ENCODE assay signal across 21 cellular contexts in genomic region chr6:19753822-19754221, GRCh38.
A peak's percentile ranks its signal among the peaks of the same experiment; 100 is the strongest.
DNase-seq lines count a peak whose midpoint lies in the region; ATAC-seq and TF ChIP-seq lines count a peak whose summit lies in the region.
"Had no signal": no experiment of that assay in that cellular context is flagged by ENCODE, and none has a peak within 500 bp of the region (broad histone marks: within the 10 kb centered on the region; RNA-seq: fewer than 3 reads in every experiment).

No MANE protein-coding gene starts in this region.

- H3K4me3 ChIP-seq in IMR-90 (ENCODE audit: insufficient read depth, low read depth, low read length) (no peak overlapping the region), trophoblast cell (ENCODE audit: low read depth, low read length) (no peak overlapping the region)
- H3K4me3 ChIP-seq: lung, tibial artery had no signal

- H3K79me2 ChIP-seq in trophoblast cell (ENCODE audit: control insufficient read depth, insufficient read depth, low read length, poor library complexity) = no peaks in the 10 kb centered on the region

- H2BK5ac ChIP-seq in IMR-90 (ENCODE audit: low read depth, low read length, poor library complexity, severe bottlenecking) = no peak overlapping the region
- no peak overlapping the region for H2BK5ac ChIP-seq in trophoblast cell (ENCODE audit: low read depth, low read length, poor library complexity)

- no peak overlapping the region for H4K12ac ChIP-seq in trophoblast cell (ENCODE audit: low read depth, low read length)

- H3K56ac ChIP-seq in IMR-90 (ENCODE audit: extremely low read depth, insufficient read depth, low read length) = no peak overlapping the region

- H3K4me1 Mint-ChIP-seq in endothelial cell (ENCODE audit: unreplicated experiment) = peaks cover 21% of the 10 kb centered on the region
- H3K4me1 Mint-ChIP-seq: CD4-positive, alpha-beta memory T cell; stimulated activated naive CD8-positive, alpha-beta T cell treated with anti-CD3 and anti-CD28 coated beads, Interleukin-15, amount 100 ng/mL, for 72 hours had no signal

- no peaks in the 10 kb centered on the region for H3K9me3 Mint-ChIP-seq in endothelial cell (ENCODE audit: unreplicated experiment)
- H3K9me3 Mint-ChIP-seq: activated T-cell treated with anti-CD3 and anti-CD28 coated beads, Interleukin-2, amount 50 U/mL, for 4 hours; CD4-positive, alpha-beta memory T cell had no signal

- intact Hi-C loops in IMR-90 (cut with micrococcal nuclease) = no loop called here

- peaks cover 6% of the 10 kb centered on the region for H3K4me1 ChIP-seq in IMR-90 (ENCODE audit: control insufficient read depth, insufficient read depth, low read length)
- H3K4me1 ChIP-seq in trophoblast cell (ENCODE audit: control insufficient read depth in 1 of 2, insufficient read depth in 2 of 2, low read length in 2 of 2) = peaks cover 0 to 4% of the 10 kb centered on the region in 2 experiments

- no peak overlapping the region for H3K27ac ChIP-seq in IMR-90 (ENCODE audit: insufficient read depth, low read length)
- H3K27ac ChIP-seq in trophoblast cell (ENCODE audit: low read depth, low read length) = no peak overlapping the region
- H3K27ac ChIP-seq: tibial artery had no signal

- no peak overlapping the region for H3K27ac Mint-ChIP-seq in endothelial cell (ENCODE audit: unreplicated experiment)
- H3K27ac Mint-ChIP-seq: CD4-positive, alpha-beta memory T cell; stimulated activated naive CD8-positive, alpha-beta T cell treated with anti-CD3 and anti-CD28 coated beads, Interleukin-15, amount 100 ng/mL, for 72 hours had no signal

- H2BK120ac ChIP-seq in IMR-90 (ENCODE audit: low read depth, low read length) (no peak overlapping the region; the same call in 1 of the 2 replicates), trophoblast cell (ENCODE audit: insufficient read depth, low read length, poor library complexity) (peak overlapping the region; percentile 17)

- H3K79me1 ChIP-seq in IMR-90 (ENCODE audit: low read depth in 1 of 2, low read length in 2 of 2) (no peaks in the 10 kb centered on the region), trophoblast cell (ENCODE audit: low read length) (peaks cover 10% of the 10 kb centered on the region)

- no peak overlapping the region for H2AFZ ChIP-seq in IMR-90 (replicated peaks; ENCODE audit: low read length, poor library complexity)
- no peak overlapping the region for H2AFZ ChIP-seq in trophoblast cell (ENCODE audit: insufficient read depth, low read length, poor library complexity)

- no peak for TF ChIP-seq POLR2A in IMR-90 (IDR thresholded peaks at IDR 0.05; ENCODE audit: low read depth, low read length)

- peak overlapping the region; percentile 27; the same call in 1 of the 2 replicates for H2AK5ac ChIP-seq in IMR-90 (ENCODE audit: low read depth, low read length)
- no peak overlapping the region for H2AK5ac ChIP-seq in trophoblast cell (ENCODE audit: low read length)

- H4K91ac ChIP-seq in IMR-90 (ENCODE audit: insufficient read depth, low read depth, low read length) (no peak overlapping the region), trophoblast cell (ENCODE audit: low read depth, low read length) (no peak overlapping the region)

- H3K14ac ChIP-seq in IMR-90 (replicated peaks; ENCODE audit: low read depth, low read length) (no peak overlapping the region), trophoblast cell (ENCODE audit: low read length) (no peak overlapping the region)

- BruUV-seq in IMR-90 (replicated peaks; lab: Mats Ljungman, UMichigan) = no TSS peak

- DNase-seq in IMR-90 (no peak), NCI-H1694 treated with DMSO at 0.1 percent for 48 hours (lab: John Stamatoyannopoulos, UW) (peak; percentile 94), NCI-H69 (lab: John Stamatoyannopoulos, UW) (peak; percentile 99), trophoblast cell (no peak), endothelial cell (ENCODE audit: low spot score) (no peak), medulla oblongata (ENCODE audit: extremely low spot score) (no peak), NOMO-1 (lab: John Stamatoyannopoulos, UW; ENCODE audit: unreplicated experiment in 2 of 2) (no peak)
- DNase-seq: activated CD4-positive, alpha-beta T cell treated with anti-CD3 and anti-CD28 coated beads for 1 hour; activated CD8-positive, alpha-beta memory T cell treated with anti-CD3 and anti-CD28 coated beads for 24 hours; activated naive CD4-positive, alpha-beta T cell; activated T-cell treated with anti-CD3 and anti-CD28 coated beads, Interleukin-2, amount 50 U/mL, for 4 hours; CD4-positive, alpha-beta memory T cell; DMS79 treated with DMSO at 0.1 percent for 48 hours; NCI-H1436; NCI-H510A; nucleus accumbens; SIG-M5; stimulated activated naive CD8-positive, alpha-beta T cell treated with anti-CD3 and anti-CD28 coated beads, Interleukin-15, amount 100 ng/mL, for 72 hours; tibial artery had no signal

- TF ChIP-seq RAD21 in IMR-90 (IDR thresholded peaks at IDR 0.05; ENCODE audit: low read length) = no peak

- CTCF ChIA-PET in IMR-90 (lab: Yijun Ruan, JAX) = no interaction called here

- H3K9ac ChIP-seq in IMR-90 (ENCODE audit: low read depth, low read length) (no peak overlapping the region), trophoblast cell (ENCODE audit: low read length) (no peak overlapping the region)

- H3K23ac ChIP-seq in IMR-90 (ENCODE audit: low read depth, low read length) (no peak overlapping the region), trophoblast cell (ENCODE audit: low read length) (no peak overlapping the region)

- H3K9me1 ChIP-seq in IMR-90 (ENCODE audit: insufficient read depth, low read length) = peaks cover 7% of the 10 kb centered on the region; the same call in 1 of the 2 replicates

- no peak overlapping the region for H2AK9ac ChIP-seq in IMR-90 (replicated peaks; ENCODE audit: low read depth, low read length, poor library complexity)

- TF ChIP-seq CTCF in IMR-90 (conservative IDR thresholded peaks at IDR 0.05; ENCODE audit: low read depth, low read length) (no peak), endothelial cell (IDR thresholded peaks at IDR 0.05; ENCODE audit: unreplicated experiment) (no peak)

- H3K27me3 Mint-ChIP-seq in endothelial cell (ENCODE audit: unreplicated experiment) = no peaks in the 10 kb centered on the region
- H3K27me3 Mint-ChIP-seq: stimulated activated naive CD8-positive, alpha-beta T cell treated with anti-CD3 and anti-CD28 coated beads, Interleukin-15, amount 100 ng/mL, for 72 hours had no signal

- H3K36me3 Mint-ChIP-seq in endothelial cell (ENCODE audit: low read depth, unreplicated experiment) = no peaks in the 10 kb centered on the region
- H3K36me3 Mint-ChIP-seq: CD4-positive, alpha-beta memory T cell had no signal

- H3K4me2 ChIP-seq in IMR-90 (ENCODE audit: low read depth, low read length) (no peak overlapping the region), trophoblast cell (ENCODE audit: low read length) (no peak overlapping the region)

- H2BK12ac ChIP-seq in trophoblast cell (ENCODE audit: low read length) = peak overlapping the region; percentile 43

- WGBS in IMR-90 (ENCODE audit: extremely low coverage in 2 of 2, insufficient read length in 1 of 2), 2 experiments = 40% methylated on average over 1 of the region's 5 CpGs; no CpG with 5 or more reads in 1 of the 2 experiments
- no CpG with 5 or more reads among the region's 5 CpGs for WGBS in trophoblast cell (ENCODE audit: extremely low coverage, insufficient coverage, insufficient read length)

- dilution Hi-C loops in IMR-90 (cut with HindIII; ENCODE audit: low sequenced_read_pairs, unreplicated experiment) = no loop called here

- H2BK20ac ChIP-seq in IMR-90 (ENCODE audit: low read depth, low read length) = no peak overlapping the region

- H3K4me3 Mint-ChIP-seq in endothelial cell (ENCODE audit: unreplicated experiment) = no peak overlapping the region
- H3K4me3 Mint-ChIP-seq: activated T-cell treated with anti-CD3 and anti-CD28 coated beads, Interleukin-2, amount 50 U/mL, for 4 hours; CD4-positive, alpha-beta memory T cell; stimulated activated naive CD8-positive, alpha-beta T cell treated with anti-CD3 and anti-CD28 coated beads, Interleukin-15, amount 100 ng/mL, for 72 hours had no signal

- H3K36me3 ChIP-seq in IMR-90 (ENCODE audit: control insufficient read depth, insufficient read depth, low read length) (no peaks in the 10 kb centered on the region), trophoblast cell (ENCODE audit: control insufficient read depth in 1 of 2, insufficient read depth in 2 of 2, low read length in 2 of 2) (no peaks in the 10 kb centered on the region)
- H3K36me3 ChIP-seq: tibial artery had no signal

- in situ Hi-C loops in IMR-90 (cut with MboI; ENCODE audit: low sequenced_read_pairs) = no loop called here

- H4K8ac ChIP-seq in IMR-90 (ENCODE audit: low read depth in 2 of 2, low read length in 2 of 2) = no peak overlapping the region
- no peak overlapping the region for H4K8ac ChIP-seq in trophoblast cell (ENCODE audit: low read depth, low read length)

- no peak overlapping the region for H4K5ac ChIP-seq in IMR-90 (ENCODE audit: low read depth, low read length)

- no peak overlapping the region for H3K4ac ChIP-seq in IMR-90 (ENCODE audit: low read depth, low read length)
- no peak overlapping the region for H3K4ac ChIP-seq in trophoblast cell (ENCODE audit: low read depth, low read length)

- no peak overlapping the region for H2BK15ac ChIP-seq in IMR-90 (ENCODE audit: low read depth, low read length)

- no peaks in the 10 kb centered on the region for H3K27me3 ChIP-seq in IMR-90 (ENCODE audit: control insufficient read depth, insufficient read depth, low read length)
- no peaks in the 10 kb centered on the region for H3K27me3 ChIP-seq in trophoblast cell (ENCODE audit: insufficient read depth, low read length)
- H3K27me3 ChIP-seq: tibial artery had no signal

- no peaks in the 10 kb centered on the region for H3K9me3 ChIP-seq in IMR-90 (ENCODE audit: control insufficient read depth, insufficient read depth, low read length)
- no peaks in the 10 kb centered on the region for H3K9me3 ChIP-seq in trophoblast cell (ENCODE audit: insufficient read depth, low read depth, low read length)
- H3K9me3 ChIP-seq: tibial artery had no signal

- H4K20me1 ChIP-seq in IMR-90 (ENCODE audit: insufficient read depth, low read length) = no peaks in the 10 kb centered on the region

- H3K18ac ChIP-seq in IMR-90 (ENCODE audit: low read depth, low read length) (no peak overlapping the region), trophoblast cell (ENCODE audit: low read length) (no peak overlapping the region)

- ATAC-seq in IMR-90 (ENCODE audit: low read depth) (no peak), GM19324 (IDR thresholded peaks at IDR 0.05; ENCODE audit: low FRiP score, unreplicated experiment) (no peak)
- ATAC-seq: activated T-cell treated with anti-CD3 and anti-CD28 coated beads, Interleukin-2, amount 50 U/mL, for 4 hours; stimulated activated naive CD8-positive, alpha-beta T cell treated with anti-CD3 and anti-CD28 coated beads, Interleukin-15, amount 100 ng/mL, for 72 hours had no signal

- POLR2A ChIA-PET in IMR-90 (lab: Charles Lee; ENCODE audit: unreplicated experiment) = no interaction called here

TF ChIP-seq in IMR-90, 13 proteins besides CTCF, POLR2A, EP300 and RAD21 (continues in another document):
- no peak for TF ChIP-seq CHD1 (IDR thresholded peaks at IDR 0.05; ENCODE audit: low read depth, low read length)

Comparison
In these comparisons a context has a peak if more than half of its experiments do, and no peak if none do; other contexts are left out.
1. DNase-seq: peak in NCI-H1694 treated with DMSO at 0.1 percent for 48 hours (single experiment) and NCI-H69 (single experiment); none in IMR-90 (single experiment), trophoblast cell (0 of 2), endothelial cell (single experiment), medulla oblongata (single experiment) and NOMO-1 (0 of 2).